1 cellular context compared by ENCODE assay signal in genomic region chr12:119988788-119989618, GRCh38.
TF ChIP-seq lines count a peak whose summit lies in the region.

A gene with protein sequence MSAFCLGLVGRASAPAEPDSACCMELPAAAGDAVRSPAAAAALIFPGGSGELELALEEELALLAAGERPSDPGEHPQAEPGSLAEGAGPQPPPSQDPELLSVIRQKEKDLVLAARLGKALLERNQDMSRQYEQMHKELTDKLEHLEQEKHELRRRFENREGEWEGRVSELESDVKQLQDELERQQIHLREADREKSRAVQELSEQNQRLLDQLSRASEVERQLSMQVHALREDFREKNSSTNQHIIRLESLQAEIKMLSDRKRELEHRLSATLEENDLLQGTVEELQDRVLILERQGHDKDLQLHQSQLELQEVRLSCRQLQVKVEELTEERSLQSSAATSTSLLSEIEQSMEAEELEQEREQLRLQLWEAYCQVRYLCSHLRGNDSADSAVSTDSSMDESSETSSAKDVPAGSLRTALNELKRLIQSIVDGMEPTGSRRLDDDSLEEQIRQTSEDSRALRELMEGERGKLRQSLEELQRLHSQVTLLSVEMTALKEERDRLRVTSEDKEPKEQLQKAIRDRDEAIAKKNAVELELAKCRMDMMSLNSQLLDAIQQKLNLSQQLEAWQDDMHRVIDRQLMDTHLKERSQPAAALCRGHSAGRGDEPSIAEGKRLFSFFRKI (plus strand): TSS chr12:119989236. CDS start chr12:119989869, 633 bp downstream.

TF ChIP-seq in H1, 55 proteins besides CTCF, POLR2A, EP300 and RAD21 (continued from another document):
- TF ChIP-seq HDAC2 (IDR thresholded peaks at IDR 0.05; ENCODE audit: borderline replicate concordance in 1 of 2, low read depth in 2 of 2, low read length in 2 of 2): peak; percentile 74 to 79; a peak in 2 of 4 replicates
- 0 out of 2 replicates have a peak, but pooled peaks have one; percentile 25 for TF ChIP-seq TAF1 (IDR thresholded peaks at IDR 0.05; ENCODE audit: low read depth, low read length)
- no peak for TF ChIP-seq CBX8 (IDR thresholded peaks at IDR 0.05; ENCODE audit: borderline replicate concordance, low read depth, low read length)
- no peak for TF ChIP-seq CBX5 (IDR thresholded peaks at IDR 0.05; ENCODE audit: low read depth, low read length)
TF ChIP-seq in H1: peak in this region for 14.
